8 cellular contexts compared by ENCODE assay signal in genomic region chr11:46381046-46381835, GRCh38. TPM values are rescaled to one million over a fixed set of nuclear protein-coding genes. Genes with fewer than 3 reads are reported as not detected.
DNase-seq lines count a peak whose midpoint lies in the region; ATAC-seq lines count a peak whose summit lies in the region.

A gene with protein sequence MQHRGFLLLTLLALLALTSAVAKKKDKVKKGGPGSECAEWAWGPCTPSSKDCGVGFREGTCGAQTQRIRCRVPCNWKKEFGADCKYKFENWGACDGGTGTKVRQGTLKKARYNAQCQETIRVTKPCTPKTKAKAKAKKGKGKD (plus strand): TSS chr11:46381669. CDS start chr11:46382058, 389 bp downstream.

- peak within 1 kb of the TSS; percentile 77 for H3K4me3 Mint-ChIP-seq in activated naive CD4-positive, alpha-beta T cell treated with anti-CD3 and anti-CD28 coated beads, Interleukin-2, amount 50 U/mL, for 24 hours

- intact Hi-C loops in left ventricle myocardium superior (cut with micrococcal nuclease) = no loop called here

- ATAC-seq in left ventricle myocardium superior (peak; percentile 10), GM21717 (IDR thresholded peaks at IDR 0.05; ENCODE audit: unreplicated experiment) (no peak), HG03039 (IDR thresholded peaks at IDR 0.05; ENCODE audit: unreplicated experiment) (no peak)

- no peak for DNase-seq in Caki2 (ENCODE audit: low read depth)
- no peak for DNase-seq in HT1080 (ENCODE audit: low read depth)
- DNase-seq in left ventricle myocardium superior = no peak
- DNase-seq in pulmonary artery endothelial cell (ENCODE audit: low read depth, low spot score) = no peak
- no peak for DNase-seq in HK-2 (ENCODE audit: unreplicated experiment)

- peaks cover 5% of the 10 kb centered on the region for H3K4me1 Mint-ChIP-seq in activated naive CD4-positive, alpha-beta T cell treated with anti-CD3 and anti-CD28 coated beads, Interleukin-2, amount 50 U/mL, for 24 hours

- in situ Hi-C loops in Caki2 (cut with HindIII; ENCODE audit: low pct_unique_long_range_greater_than_20kb, low sequenced_read_pairs) = no loop called here

- H3K27ac Mint-ChIP-seq in activated naive CD4-positive, alpha-beta T cell treated with anti-CD3 and anti-CD28 coated beads, Interleukin-2, amount 50 U/mL, for 24 hours = peak within 1 kb of the TSS; percentile 23

- H3K9me3 Mint-ChIP-seq in activated naive CD4-positive, alpha-beta T cell treated with anti-CD3 and anti-CD28 coated beads, Interleukin-2, amount 50 U/mL, for 24 hours = no peaks in the 10 kb centered on the region

- peaks cover 8% of the 10 kb centered on the region for H3K27me3 Mint-ChIP-seq in activated naive CD4-positive, alpha-beta T cell treated with anti-CD3 and anti-CD28 coated beads, Interleukin-2, amount 50 U/mL, for 24 hours

- H3K36me3 Mint-ChIP-seq in activated naive CD4-positive, alpha-beta T cell treated with anti-CD3 and anti-CD28 coated beads, Interleukin-2, amount 50 U/mL, for 24 hours = peaks cover 2% of the 10 kb centered on the region

RNA-seq across cellular contexts. Expression of the gene that starts here (rescaled TPM):
- 155 and 185 TPM in 2 replicates for total RNA-seq in Caki2 (2014; rRNA removed; shearing (Covaris generic); ENCODE audit: low replicate concordance)
- 40.5 and 54.9 TPM in 2 replicates for total RNA-seq in HT1080 (2014; rRNA removed; shearing (Covaris generic))
- 27.9 and 33.8 TPM in 2 replicates for polyA plus RNA-seq in HT1080 (2015; cell fraction: cytosol; rRNA removed)
- 12.1 and 15.8 TPM in 2 replicates for polyA plus RNA-seq in HT1080 (2015; cell fraction: nucleus; rRNA removed)
- total RNA-seq in left ventricle myocardium superior = 5.7 TPM
- 32.3 and 52.0 TPM in 2 replicates for total RNA-seq in pulmonary artery endothelial cell
